In the genomic region with DNA sequence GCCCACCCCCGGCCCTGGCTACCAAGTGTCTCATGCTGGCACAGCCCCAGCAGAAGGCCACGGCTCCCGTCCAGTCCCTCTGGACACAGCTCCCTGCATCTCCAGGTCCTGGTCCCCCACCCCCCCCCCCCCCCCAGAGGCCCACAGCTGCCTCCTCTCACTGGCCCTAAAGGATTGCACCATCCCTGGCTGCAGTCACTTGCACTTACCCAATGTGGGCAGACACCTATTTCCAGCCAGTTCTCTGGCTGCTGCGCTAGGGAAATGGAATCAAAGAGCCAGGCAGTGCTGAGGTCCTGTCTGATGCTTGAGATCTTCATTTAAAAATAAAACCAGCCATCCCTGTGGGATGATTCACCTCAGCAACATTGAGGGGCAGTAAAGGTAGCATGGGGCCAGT, we compare ENCODE assay signal across 27 cellular contexts.
"Had no signal": no experiment of that assay in that cellular context is flagged by ENCODE, and none has a peak within 500 bp of the region (broad histone marks: within the 10 kb centered on the region; RNA-seq: fewer than 3 reads in every experiment).

No MANE protein-coding gene starts in this region.

- H3K27me3 ChIP-seq: neural progenitor cell, neutrophil, pancreas, right lobe of liver, sigmoid colon, suprapubic skin, testis, tibial nerve, upper lobe of left lung, uterus had no signal

- DNase-seq: naive thymus-derived CD4-positive, alpha-beta T cell; natural killer cell; nucleus accumbens; pancreas; posterior cingulate gyrus; psoas muscle; right cardiac atrium; right lobe of liver; sigmoid colon; small intestine; stimulated activated CD4-positive, alpha-beta T cell treated with anti-CD3 and anti-CD28 coated beads, Interleukin-1b, Interleukin-23, amount 100 ng/mL, for 48 hours; stimulated activated CD4-positive, alpha-beta T cell treated with anti-CD3 and anti-CD28 coated beads, Interleukin-4, amount 100 ng/mL, for 1 hour; stimulated activated CD4-positive, alpha-beta T cell treated with anti-CD3 and anti-CD28 coated beads, Interleukin-4, amount 100 ng/mL, for 4 hours; stimulated activated CD8-positive, alpha-beta memory T cell treated with anti-CD3 and anti-CD28 coated beads, Interleukin-4, amount 100 ng/mL, for 48 hours; stimulated activated naive CD4-positive, alpha-beta T cell; stimulated activated naive CD8-positive, alpha-beta T cell treated with anti-CD3 and anti-CD28 coated beads, Interleukin-15, amount 100 ng/mL, for 72 hours; stimulated activated naive CD8-positive, alpha-beta T cell treated with anti-CD3 and anti-CD28 coated beads, Interleukin-15, Interleukin-2, amounts not matched to agents 100 U/mL and 50 U/mL, for 24 hours; substantia nigra; testis; trophoblast cell; uterus had no signal

- H3K27ac ChIP-seq: neural progenitor cell, neutrophil, pancreas, psoas muscle, right lobe of liver, sigmoid colon, suprapubic skin, testis, tibial nerve, upper lobe of left lung, uterus had no signal

- H3K36me3 ChIP-seq: neural progenitor cell, neutrophil, pancreas, right lobe of liver, sigmoid colon, suprapubic skin, tibial nerve, upper lobe of left lung, uterus had no signal

- H3K9me3 ChIP-seq: neutrophil, pancreas, psoas muscle, right lobe of liver, sigmoid colon, suprapubic skin, testis, tibial nerve, upper lobe of left lung, uterus had no signal

- ATAC-seq: naive thymus-derived CD4-positive, alpha-beta T cell; natural killer cell; pancreas; psoas muscle; right cardiac atrium; right lobe of liver; stimulated activated memory B cell treated with anti-CD40 and anti-IgM and Interleukin-4, amounts not matched to agents 10 μg/mL and 1 μg/mL and 100 μg/mL, for 72 hours; stimulated activated naive CD8-positive, alpha-beta T cell treated with anti-CD3 and anti-CD28 coated beads, Interleukin-15, amount 100 ng/mL, for 72 hours; stimulated activated naive CD8-positive, alpha-beta T cell treated with anti-CD3 and anti-CD28 coated beads, Interleukin-15, Interleukin-2, amounts not matched to agents 100 U/mL and 50 U/mL, for 24 hours had no signal

- H3K4me1 ChIP-seq: neural progenitor cell, pancreas, psoas muscle, right lobe of liver, sigmoid colon, suprapubic skin, testis, tibial nerve, upper lobe of left lung, uterus had no signal

- H3K4me3 ChIP-seq: neural progenitor cell, pancreas, psoas muscle, right lobe of liver, sigmoid colon, suprapubic skin, testis, tibial nerve, upper lobe of left lung, uterus had no signal

- H2AFZ ChIP-seq: neural progenitor cell had no signal

- H3K4me2 ChIP-seq: neural progenitor cell had no signal

- H3K9ac ChIP-seq: neural progenitor cell had no signal
